In the genomic region with DNA sequence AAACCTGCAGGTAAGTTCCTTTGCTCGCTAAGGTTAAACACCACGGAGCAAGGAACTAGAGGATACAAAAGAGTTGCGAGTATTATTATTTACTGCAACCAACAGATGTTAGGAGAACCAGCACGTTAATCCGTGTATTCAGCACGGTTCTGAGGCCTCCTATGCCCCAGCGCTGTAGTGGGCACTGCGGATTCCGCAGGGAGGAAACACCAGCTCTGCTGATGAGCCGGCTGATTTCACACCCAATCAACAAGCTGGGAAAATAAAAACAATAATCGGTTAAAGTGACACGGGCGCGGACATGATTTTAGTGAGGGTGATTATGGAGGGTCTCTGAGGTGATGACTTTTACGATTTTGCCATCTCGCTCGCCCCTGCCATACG, we compare ENCODE assay signal across 9 cellular contexts. TPM values are rescaled to one million over a fixed set of nuclear protein-coding genes. Genes with fewer than 3 reads are reported as not detected.
DNase-seq lines count a peak whose midpoint lies in the region; ATAC-seq and TF ChIP-seq lines count a peak whose summit lies in the region.
"Had no signal": no experiment of that assay in that cellular context is flagged by ENCODE, and none has a peak within 500 bp of the region (broad histone marks: within the 10 kb centered on the region; RNA-seq: fewer than 3 reads in every experiment).

No MANE protein-coding gene starts in this region.

- ATAC-seq in left colon (peak; percentile 27), HG02884 (IDR thresholded peaks at IDR 0.05; ENCODE audit: unreplicated experiment) (no peak), HG02763 (IDR thresholded peaks at IDR 0.05; ENCODE audit: unreplicated experiment) (no peak)

- H3K9me3 Mint-ChIP-seq in T-helper 2 cell treated with Interferon-gamma antibody and Interleukin-4, amounts not matched to agents 5 μg/mL and 100 μg/mL, for 36 hours: no peaks in the 10 kb centered on the region

- H3K4me3 Mint-ChIP-seq in T-helper 2 cell treated with Interferon-gamma antibody and Interleukin-4, amounts not matched to agents 5 μg/mL and 100 μg/mL, for 36 hours: peak overlapping the region; percentile 76

- peak overlapping the region; percentile 82 to 90 for H3K27ac ChIP-seq in ascending aorta
- no peak overlapping the region for H3K27ac ChIP-seq in thymus (ENCODE audit: low read depth)

- H3K4me1 ChIP-seq in ascending aorta (peaks cover 0 to 14% of the 10 kb centered on the region in 2 donors), thymus (ENCODE audit: control insufficient read depth, insufficient read depth, low read length) (peaks cover 7% of the 10 kb centered on the region)

- no peaks in the 10 kb centered on the region for H3K27me3 ChIP-seq in ascending aorta
- H3K27me3 ChIP-seq in thymus (ENCODE audit: control insufficient read depth, insufficient read depth): no peaks in the 10 kb centered on the region

- no peak for DNase-seq in T-helper 2 cell treated with Interferon-gamma antibody and Interleukin-4, amounts not matched to agents 5 μg/mL and 100 μg/mL, for 36 hours (ENCODE audit: low spot score)
- DNase-seq in T-helper 2 cell: no peak
- DNase-seq in ascending aorta (ENCODE audit: low spot score in 2 of 2): no peak
- DNase-seq in left colon: peak in 1 of 2 donors; percentile 31
- no peak for DNase-seq in HCEC 1CT
- DNase-seq: NCI-H774 had no signal

- peak overlapping the region; percentile 77 for H3K4me3 ChIP-seq in ascending aorta
- peak overlapping the region; percentile 48 for H3K4me3 ChIP-seq in thymus (ENCODE audit: low read length)

- H3K36me3 ChIP-seq in ascending aorta (no peaks in the 10 kb centered on the region), thymus (ENCODE audit: control insufficient read depth, insufficient read depth) (no peaks in the 10 kb centered on the region)

- intact Hi-C loops in ascending aorta (cut with DNase I) (loop anchor here (1.0 kb wide), 1 partner anchor 139 kb away; no protein-coding TSS in a partner anchor), left colon (cut with DNase I, micrococcal nuclease) (no loop called here)

- no peak overlapping the region for H3K27ac Mint-ChIP-seq in T-helper 2 cell treated with Interferon-gamma antibody and Interleukin-4, amounts not matched to agents 5 μg/mL and 100 μg/mL, for 36 hours

- no peaks in the 10 kb centered on the region for H3K36me3 Mint-ChIP-seq in T-helper 2 cell treated with Interferon-gamma antibody and Interleukin-4, amounts not matched to agents 5 μg/mL and 100 μg/mL, for 36 hours (ENCODE audit: low read depth)

- H3K9me3 ChIP-seq in ascending aorta (no peaks in the 10 kb centered on the region), thymus (ENCODE audit: control insufficient read depth) (peaks cover 1% of the 10 kb centered on the region)

- TF ChIP-seq CTCF in ascending aorta (IDR thresholded peaks at IDR 0.05): no peak

- WGBS in thymus: 43% methylated on average over 18 of the region's 18 CpGs

- peaks cover 13% of the 10 kb centered on the region for H3K27me3 Mint-ChIP-seq in T-helper 2 cell treated with Interferon-gamma antibody and Interleukin-4, amounts not matched to agents 5 μg/mL and 100 μg/mL, for 36 hours (ENCODE audit: low read depth)

- peaks cover 14% of the 10 kb centered on the region for H3K4me1 Mint-ChIP-seq in T-helper 2 cell treated with Interferon-gamma antibody and Interleukin-4, amounts not matched to agents 5 μg/mL and 100 μg/mL, for 36 hours (ENCODE audit: low read depth)

RNA-seq across cellular contexts. Expression of a gene that starts 0.7 kb away (rescaled TPM):
- total RNA-seq in ascending aorta (23.5 TPM), left colon (10 to 100 TPM; 86.8 to 95.0 TPM)
- 3.1 TPM for polyA plus RNA-seq in thymus

RNA-seq across cellular contexts. Expression of a gene that starts 37.0 kb away (rescaled TPM):
- total RNA-seq in ascending aorta (not detected), left colon (not detected)
- 0.05 TPM for polyA plus RNA-seq in thymus
